Comparison of ENCODE assay signal across 24 cellular contexts in the genomic region with DNA sequence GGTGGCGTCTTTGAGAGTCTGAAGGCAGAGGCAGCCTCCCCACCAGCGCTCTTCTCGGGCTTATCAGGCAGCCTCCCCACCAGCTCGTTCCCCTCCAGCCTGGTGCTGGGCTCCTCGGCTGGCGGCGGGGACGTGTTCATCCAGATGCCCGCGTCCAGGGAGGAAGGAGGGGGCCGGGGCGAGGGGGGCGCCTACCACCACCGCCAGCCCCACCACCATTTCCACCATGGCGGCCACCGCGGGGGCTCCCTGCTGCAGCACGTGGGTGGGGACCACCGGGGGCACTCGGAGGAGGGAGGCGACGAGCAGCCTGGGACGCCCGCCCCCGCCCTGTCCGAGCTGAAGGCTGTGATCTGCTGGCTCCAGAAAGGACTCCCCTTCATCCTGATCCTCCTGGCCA.
"Had no signal": no experiment of that assay in that cellular context is flagged by ENCODE, and none has a peak within 500 bp of the region (broad histone marks: within the 10 kb centered on the region; RNA-seq: fewer than 3 reads in every experiment).

No MANE protein-coding gene starts in this region.

- H3K4me3 ChIP-seq: left lung, lung, mucosa of descending colon, ovary, right atrium auricular region, sigmoid colon, spleen, tibial nerve, uterus had no signal

- ATAC-seq: left colon; left lung; mucosa of descending colon; naive thymus-derived CD4-positive, alpha-beta T cell; stimulated activated naive B cell treated with anti-CD40 and anti-IgM and Interleukin-4, amounts not matched to agents 10 μg/mL and 1 μg/mL and 100 μg/mL, for 72 hours had no signal

- H3K4me1 ChIP-seq: left lung, right atrium auricular region, sigmoid colon, spleen, tibial nerve, uterus had no signal

- H3K9me3 Mint-ChIP-seq: immature natural killer cell; natural killer cell treated with Interleukin-12 subunit alpha and Interleukin-12 subunit beta and Interleukin-15 and Interleukin-18, amount 100 ng/mL, for 72 hours; stimulated activated naive CD8-positive, alpha-beta T cell treated with anti-CD3 and anti-CD28 coated beads, Interleukin-15, Interleukin-2, amounts not matched to agents 100 ng/mL and 50 ng/mL, for 24 hours; type B pancreatic cell had no signal

- DNase-seq: hippocampal formation; immature natural killer cell; kidney; left colon; left lung; mesendoderm; midbrain; mucosa of descending colon; naive thymus-derived CD4-positive, alpha-beta T cell; ovary; sigmoid colon; small intestine; spleen; stimulated activated CD4-positive, alpha-beta T cell treated with anti-CD3 and anti-CD28 coated beads, Interleukin-4, amount 100 ng/mL, for 24 hours; stimulated activated naive B cell treated with anti-CD40 and anti-IgM and Interleukin-4, amounts not matched to agents 10 μg/mL and 1 μg/mL and 100 μg/mL, for 72 hours; substantia nigra; uterus had no signal

- H3K4me3 Mint-ChIP-seq: immature natural killer cell; naive thymus-derived CD4-positive, alpha-beta T cell; natural killer cell treated with Interleukin-12 subunit alpha and Interleukin-12 subunit beta and Interleukin-15 and Interleukin-18, amount 100 ng/mL, for 72 hours; stimulated activated naive B cell treated with anti-CD40 and anti-IgM and Interleukin-4, amounts not matched to agents 10 μg/mL and 1 μg/mL and 100 μg/mL, for 72 hours; stimulated activated naive CD8-positive, alpha-beta T cell treated with anti-CD3 and anti-CD28 coated beads, Interleukin-15, Interleukin-2, amounts not matched to agents 100 ng/mL and 50 ng/mL, for 24 hours; type B pancreatic cell had no signal

- H3K4me1 Mint-ChIP-seq: immature natural killer cell; stimulated activated naive B cell treated with anti-CD40 and anti-IgM and Interleukin-4, amounts not matched to agents 10 μg/mL and 1 μg/mL and 100 μg/mL, for 72 hours had no signal

- H3K27me3 ChIP-seq: left lung, ovary, right atrium auricular region, sigmoid colon, spleen, tibial nerve, uterus had no signal

- H3K9me3 ChIP-seq: left lung, mucosa of descending colon, ovary, right atrium auricular region, sigmoid colon, spleen, tibial nerve, uterus had no signal

- H3K27ac Mint-ChIP-seq: immature natural killer cell; natural killer cell treated with Interleukin-12 subunit alpha and Interleukin-12 subunit beta and Interleukin-15 and Interleukin-18, amount 100 ng/mL, for 72 hours; progenitor cell of endocrine pancreas; stimulated activated naive B cell treated with anti-CD40 and anti-IgM and Interleukin-4, amounts not matched to agents 10 μg/mL and 1 μg/mL and 100 μg/mL, for 72 hours; stimulated activated naive CD8-positive, alpha-beta T cell treated with anti-CD3 and anti-CD28 coated beads, Interleukin-15, Interleukin-2, amounts not matched to agents 100 ng/mL and 50 ng/mL, for 24 hours; type B pancreatic cell had no signal

- H3K27me3 Mint-ChIP-seq: naive thymus-derived CD4-positive, alpha-beta T cell; natural killer cell treated with Interleukin-12 subunit alpha and Interleukin-12 subunit beta and Interleukin-15 and Interleukin-18, amount 100 ng/mL, for 72 hours; progenitor cell of endocrine pancreas; stimulated activated naive B cell treated with anti-CD40 and anti-IgM and Interleukin-4, amounts not matched to agents 10 μg/mL and 1 μg/mL and 100 μg/mL, for 72 hours; stimulated activated naive CD8-positive, alpha-beta T cell treated with anti-CD3 and anti-CD28 coated beads, Interleukin-15, Interleukin-2, amounts not matched to agents 100 ng/mL and 50 ng/mL, for 24 hours; type B pancreatic cell had no signal

- H3K36me3 ChIP-seq: left lung, ovary, right atrium auricular region, sigmoid colon, uterus had no signal

- H3K27ac ChIP-seq: left lung, ovary, right atrium auricular region, sigmoid colon, spleen, tibial nerve, uterus had no signal

- H3K36me3 Mint-ChIP-seq: immature natural killer cell; natural killer cell treated with Interleukin-12 subunit alpha and Interleukin-12 subunit beta and Interleukin-15 and Interleukin-18, amount 100 ng/mL, for 72 hours had no signal
